In the genomic region with DNA sequence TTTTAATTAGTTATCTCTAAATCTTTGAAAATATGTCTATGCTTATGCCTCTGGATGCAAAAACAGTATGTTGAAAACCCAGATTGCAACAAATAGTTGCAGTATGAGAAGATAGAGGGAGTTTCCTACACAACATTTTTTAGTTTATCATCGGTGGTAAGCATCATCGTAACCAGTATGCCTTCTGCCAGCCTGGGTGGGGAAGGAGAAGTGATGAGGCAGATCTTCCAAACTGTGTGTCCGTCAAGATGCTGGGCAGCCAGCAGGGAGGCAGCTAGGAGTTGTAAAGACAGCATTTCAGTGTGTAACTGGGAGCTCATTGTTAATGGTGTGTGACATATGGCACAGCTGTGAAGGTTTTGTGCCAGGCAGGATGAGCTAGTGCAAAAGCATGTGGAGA, we compare ENCODE assay signal across 19 cellular contexts.
"Had no signal": no experiment of that assay in that cellular context is flagged by ENCODE, and none has a peak within 500 bp of the region (broad histone marks: within the 10 kb centered on the region; RNA-seq: fewer than 3 reads in every experiment).

No MANE protein-coding gene starts in this region.

- H3K27me3 ChIP-seq: heart right ventricle, pancreas, sigmoid colon had no signal

- DNase-seq: activated CD4-positive, alpha-beta T cell treated with anti-CD3 and anti-CD28 coated beads for 48 hours; activated CD8-positive, alpha-beta T cell treated with anti-CD3 and anti-CD28 coated beads for 36 hours; activated gamma-delta T cell; activated T-cell treated with anti-CD3 and anti-CD28 coated beads, Interleukin-2, amount 50 U/mL, for 72 hours; amygdala; central memory CD4-positive, alpha-beta T cell; effector CD4-positive, alpha-beta T cell; heart right ventricle; mammary epithelial cell; naive B cell; pancreas; sigmoid colon; stimulated activated CD4-positive, alpha-beta T cell treated with anti-CD3 and anti-CD28 coated beads, Interleukin-2, amount 100 ng/mL, for 24 hours; T-helper 2 cell had no signal

- H3K36me3 ChIP-seq: heart right ventricle, pancreas, sigmoid colon, thoracic aorta had no signal

- H3K4me1 ChIP-seq: heart right ventricle, pancreas had no signal

- H3K9me3 ChIP-seq: pancreas, sigmoid colon, thoracic aorta had no signal

- H3K27ac ChIP-seq: coronary artery, heart right ventricle, pancreas, thoracic aorta had no signal

- ATAC-seq: activated CD8-positive, alpha-beta T cell treated with anti-CD3 and anti-CD28 coated beads for 36 hours; activated T-cell treated with anti-CD3 and anti-CD28 coated beads, Interleukin-2, amount 50 U/mL, for 72 hours; heart right ventricle; left lobe of liver; pancreas; stimulated activated effector memory CD8-positive, alpha-beta T cell treated with anti-CD3 and anti-CD28 coated beads, Interleukin-12 subunit alpha, Interleukin-12 subunit beta, amount 100 ng/mL, for 72 hours; WTC11 had no signal

- H3K4me3 ChIP-seq: coronary artery, heart right ventricle, pancreas, sigmoid colon, thoracic aorta had no signal
